ENCODE assay signal across 8 cellular contexts in genomic region chr1:161119017-161119378, GRCh38. TPM values are rescaled to one million over a fixed set of nuclear protein-coding genes. Genes with fewer than 3 reads are reported as not detected.
DNase-seq lines count a peak whose midpoint lies in the region; ATAC-seq lines count a peak whose summit lies in the region.

No MANE protein-coding gene starts in this region.

- H3K27me3 Mint-ChIP-seq in activated CD4-positive, alpha-beta T cell treated with anti-CD3 and anti-CD28 coated beads, Interleukin-2, amount 10 ng/mL, durations not matched to agents 24 days and 14 days, result no peaks in the 10 kb centered on the region
- H3K27me3 Mint-ChIP-seq in activated naive CD8-positive, alpha-beta T cell, result no peaks in the 10 kb centered on the region

- DNase-seq in activated CD4-positive, alpha-beta T cell treated with anti-CD3 and anti-CD28 coated beads, Interleukin-2, amount 10 ng/mL, durations not matched to agents 24 days and 14 days, result peak; percentile 71
- no peak for DNase-seq in activated CD4-positive, alpha-beta T cell treated with anti-CD3 and anti-CD28 coated beads for 4 hours
- peak in 1 of 2 donors; percentile 56 for DNase-seq in stimulated activated effector memory CD8-positive, alpha-beta T cell treated with anti-CD3 and anti-CD28 coated beads, Interleukin-12 subunit alpha, Interleukin-12 subunit beta, amount 100 ng/mL, for 72 hours (ENCODE audit: low spot score in 2 of 2)
- DNase-seq in NOMO-1 treated with DMSO at 0.1 percent for 48 hours (lab: John Stamatoyannopoulos, UW; ENCODE audit: unreplicated experiment), result no peak
- DNase-seq in KG1 (lab: John Stamatoyannopoulos, UW), result no peak

- H3K36me3 Mint-ChIP-seq in activated CD4-positive, alpha-beta T cell treated with anti-CD3 and anti-CD28 coated beads, Interleukin-2, amount 10 ng/mL, durations not matched to agents 24 days and 14 days (ENCODE audit: low read depth), result peaks cover 67% of the 10 kb centered on the region
- H3K36me3 Mint-ChIP-seq in activated naive CD8-positive, alpha-beta T cell, result peaks cover 12% of the 10 kb centered on the region
- H3K36me3 Mint-ChIP-seq in stimulated activated effector memory CD8-positive, alpha-beta T cell treated with anti-CD3 and anti-CD28 coated beads, Interleukin-12 subunit alpha, Interleukin-12 subunit beta, amount 100 ng/mL, for 72 hours, result peaks cover 81% of the 10 kb centered on the region

- peak overlapping the region; percentile 98 for H3K4me3 Mint-ChIP-seq in activated CD4-positive, alpha-beta T cell treated with anti-CD3 and anti-CD28 coated beads, Interleukin-2, amount 10 ng/mL, durations not matched to agents 24 days and 14 days
- peak overlapping the region; percentile 98 for H3K4me3 Mint-ChIP-seq in activated naive CD8-positive, alpha-beta T cell
- H3K4me3 Mint-ChIP-seq in stimulated activated effector memory CD8-positive, alpha-beta T cell treated with anti-CD3 and anti-CD28 coated beads, Interleukin-12 subunit alpha, Interleukin-12 subunit beta, amount 100 ng/mL, for 72 hours, result peak overlapping the region; percentile 96

- H3K4me3 ChIP-seq in iPS-11a (ENCODE audit: low read depth, low read length), result peak overlapping the region; percentile 97

- intact Hi-C loops in activated CD4-positive, alpha-beta T cell treated with anti-CD3 and anti-CD28 coated beads, Interleukin-2, amount 10 ng/mL, durations not matched to agents 24 days and 14 days (cut with micrococcal nuclease), result loop anchor here (1.0 to 5.0 kb wide), 2 partner anchors 13 to 33 kb away; partner anchors contain the start of genes DEDD and UFC1

- no peak for ATAC-seq in stimulated activated effector memory CD8-positive, alpha-beta T cell treated with anti-CD3 and anti-CD28 coated beads, Interleukin-12 subunit alpha, Interleukin-12 subunit beta, amount 100 ng/mL, for 72 hours
- no peak for ATAC-seq in GM19035 (IDR thresholded peaks at IDR 0.05; ENCODE audit: unreplicated experiment)

- H3K4me1 Mint-ChIP-seq in activated CD4-positive, alpha-beta T cell treated with anti-CD3 and anti-CD28 coated beads, Interleukin-2, amount 10 ng/mL, durations not matched to agents 24 days and 14 days, result peaks cover 52% of the 10 kb centered on the region
- H3K4me1 Mint-ChIP-seq in activated naive CD8-positive, alpha-beta T cell (ENCODE audit: low read depth), result peaks cover 58% of the 10 kb centered on the region
- H3K4me1 Mint-ChIP-seq in stimulated activated effector memory CD8-positive, alpha-beta T cell treated with anti-CD3 and anti-CD28 coated beads, Interleukin-12 subunit alpha, Interleukin-12 subunit beta, amount 100 ng/mL, for 72 hours, result peaks cover 39% of the 10 kb centered on the region

- no peaks in the 10 kb centered on the region for H3K9me3 Mint-ChIP-seq in activated CD4-positive, alpha-beta T cell treated with anti-CD3 and anti-CD28 coated beads, Interleukin-2, amount 10 ng/mL, durations not matched to agents 24 days and 14 days
- no peaks in the 10 kb centered on the region for H3K9me3 Mint-ChIP-seq in activated naive CD8-positive, alpha-beta T cell (ENCODE audit: low read depth)
- no peaks in the 10 kb centered on the region for H3K9me3 Mint-ChIP-seq in stimulated activated effector memory CD8-positive, alpha-beta T cell treated with anti-CD3 and anti-CD28 coated beads, Interleukin-12 subunit alpha, Interleukin-12 subunit beta, amount 100 ng/mL, for 72 hours

- H3K27ac Mint-ChIP-seq in activated CD4-positive, alpha-beta T cell treated with anti-CD3 and anti-CD28 coated beads, Interleukin-2, amount 10 ng/mL, durations not matched to agents 24 days and 14 days, result peak overlapping the region; percentile 92
- peak overlapping the region; percentile 98 for H3K27ac Mint-ChIP-seq in activated naive CD8-positive, alpha-beta T cell
- H3K27ac Mint-ChIP-seq in stimulated activated effector memory CD8-positive, alpha-beta T cell treated with anti-CD3 and anti-CD28 coated beads, Interleukin-12 subunit alpha, Interleukin-12 subunit beta, amount 100 ng/mL, for 72 hours, result peak overlapping the region; percentile 97

RNA-seq across cellular contexts. Expression of gene NIT1, which starts 1.1 kb away (rescaled TPM):
- 46.7 and 48.2 TPM in 2 replicates for total RNA-seq in activated CD4-positive, alpha-beta T cell treated with anti-CD3 and anti-CD28 coated beads, Interleukin-2, amount 10 ng/mL, durations not matched to agents 24 days and 14 days

RNA-seq across cellular contexts. Expression of gene PFDN2, which starts 1.2 kb away (rescaled TPM):
- 173 and 178 TPM in 2 replicates for total RNA-seq in activated CD4-positive, alpha-beta T cell treated with anti-CD3 and anti-CD28 coated beads, Interleukin-2, amount 10 ng/mL, durations not matched to agents 24 days and 14 days

RNA-seq across cellular contexts. Expression of gene DEDD, which starts 13.5 kb away (rescaled TPM):
- 45.7 and 46.2 TPM in 2 replicates for total RNA-seq in activated CD4-positive, alpha-beta T cell treated with anti-CD3 and anti-CD28 coated beads, Interleukin-2, amount 10 ng/mL, durations not matched to agents 24 days and 14 days

RNA-seq across cellular contexts. Expression of gene KLHDC9, which starts 20.8 kb away (rescaled TPM):
- total RNA-seq in activated CD4-positive, alpha-beta T cell treated with anti-CD3 and anti-CD28 coated beads, Interleukin-2, amount 10 ng/mL, durations not matched to agents 24 days and 14 days, result not detected in 2 replicates

RNA-seq across cellular contexts. Expression of gene NECTIN4, which starts 29.6 kb away (rescaled TPM):
- total RNA-seq in activated CD4-positive, alpha-beta T cell treated with anti-CD3 and anti-CD28 coated beads, Interleukin-2, amount 10 ng/mL, durations not matched to agents 24 days and 14 days, result 0.05 TPM in 1 of 2 replicates, not detected in the other
